19 cellular contexts compared by ENCODE assay signal in the genomic region with DNA sequence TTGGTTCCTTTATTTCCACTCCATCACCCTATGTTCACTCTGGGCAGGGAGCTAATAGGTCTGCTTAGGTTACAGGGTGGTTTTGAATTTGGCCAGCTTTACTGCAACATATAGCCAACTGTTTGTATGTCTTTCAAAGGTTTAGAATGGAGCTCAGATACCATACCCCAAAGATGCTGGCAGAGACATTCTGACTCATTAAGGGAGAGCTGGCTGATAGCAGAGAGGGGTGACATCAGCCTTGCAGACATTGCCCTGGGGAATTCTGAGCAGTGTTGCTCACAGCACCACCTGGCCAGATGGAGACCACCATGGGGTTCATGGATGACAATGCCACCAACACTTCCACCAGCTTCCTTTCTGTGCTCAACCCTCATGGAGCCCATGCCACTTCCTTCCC. TPM values are rescaled to one million over a fixed set of nuclear protein-coding genes. Genes with fewer than 3 reads are reported as not detected.
DNase-seq lines count a peak whose midpoint lies in the region; ATAC-seq, FAIRE-seq and TF ChIP-seq lines count a peak whose summit lies in the region.
"Had no signal": no experiment of that assay in that cellular context is flagged by ENCODE, and none has a peak within 500 bp of the region (broad histone marks: within the 10 kb centered on the region; RNA-seq: fewer than 3 reads in every experiment).

No MANE protein-coding gene starts in this region.

- SMC1A ChIA-PET in GM12878 (lab: Charles Lee; ENCODE audit: uncharacterized antibody, unreplicated experiment): no interaction called here

- peaks cover 7 to 10% of the 10 kb centered on the region in 2 donors for H3K36me3 Mint-ChIP-seq in activated T-cell treated with anti-CD3 and anti-CD28 coated beads, Interleukin-2, amount 50 U/mL, for 72 hours (ENCODE audit: insufficient read depth in 2 of 2)
- no peaks in the 10 kb centered on the region for H3K36me3 Mint-ChIP-seq in activated T-cell treated with anti-CD3 and anti-CD28 coated beads, Interleukin-2, amount 50 U/mL, for 24 hours (ENCODE audit: low read depth)
- H3K36me3 Mint-ChIP-seq in stimulated activated naive CD8-positive, alpha-beta T cell treated with anti-CD3 and anti-CD28 coated beads, Interleukin-15, Interleukin-2, amounts not matched to agents 100 ng/mL and 50 ng/mL, for 24 hours (ENCODE audit: low read depth): peaks cover 4% of the 10 kb centered on the region
- H3K36me3 Mint-ChIP-seq in Calu3 (ENCODE audit: insufficient read depth, unreplicated experiment): no peaks in the 10 kb centered on the region

- intact Hi-C loops in GM12878 (cut with micrococcal nuclease; ENCODE audit: unreplicated experiment): no loop called here
- intact Hi-C loops in Calu3 (cut with micrococcal nuclease; ENCODE audit: unreplicated experiment): no loop called here

- H3K9me3 ChIP-seq in GM12878 (replicated peaks; ENCODE audit: control insufficient read depth, insufficient read depth, low read length): no peaks in the 10 kb centered on the region; the same call in 1 of the 3 replicates

- H3K27ac ChIP-seq in GM12878 (ENCODE audit: control insufficient read depth, insufficient read depth): no peak overlapping the region
- H3K27ac ChIP-seq: cardiac muscle cell, parathyroid adenoma, VCaP had no signal

- peak; percentile 38 for FAIRE-seq in GM12878 (lab: Jason Lieb, UNC)
- FAIRE-seq: GM18507 had no signal

- no peak overlapping the region for H3K9ac ChIP-seq in GM12878 (ENCODE audit: control insufficient read depth, insufficient read depth, low read length)
- H3K9ac ChIP-seq: parathyroid adenoma had no signal

- peak; percentile 26 to 49 for DNase-seq in activated T-cell treated with anti-CD3 and anti-CD28 coated beads, Interleukin-2, amount 50 U/mL, for 72 hours
- DNase-seq in activated T-cell treated with anti-CD3 and anti-CD28 coated beads, Interleukin-2, amount 50 U/mL, for 24 hours: no peak
- DNase-seq in GM12878 (ENCODE audit: low read depth, low spot score): no peak
- no peak for DNase-seq in occipital lobe (lab: John Stamatoyannopoulos, UW)
- DNase-seq in Calu3: no peak
- DNase-seq: effector memory CD4-positive, alpha-beta T cell; NCI-H187; stimulated activated naive CD4-positive, alpha-beta T cell treated with Interleukin-2 at 50 U/mL for 16 hours had no signal

- H3K27me3 Mint-ChIP-seq in activated T-cell treated with anti-CD3 and anti-CD28 coated beads, Interleukin-2, amount 50 U/mL, for 72 hours (ENCODE audit: low read depth): peaks cover 84% of the 10 kb centered on the region
- H3K27me3 Mint-ChIP-seq in activated T-cell treated with anti-CD3 and anti-CD28 coated beads, Interleukin-2, amount 50 U/mL, for 24 hours: peaks cover 77% of the 10 kb centered on the region
- peaks cover 71% of the 10 kb centered on the region for H3K27me3 Mint-ChIP-seq in stimulated activated naive CD8-positive, alpha-beta T cell treated with anti-CD3 and anti-CD28 coated beads, Interleukin-15, Interleukin-2, amounts not matched to agents 100 ng/mL and 50 ng/mL, for 24 hours
- peaks cover 100% of the 10 kb centered on the region for H3K27me3 Mint-ChIP-seq in Calu3 (ENCODE audit: unreplicated experiment)

- no peak for TF ChIP-seq EP300 in GM12878 (IDR thresholded peaks at IDR 0.05; ENCODE audit: borderline replicate concordance in 1 of 2, control insufficient read depth in 1 of 2, low read depth in 2 of 2, low read length in 2 of 2)

- ATAC-seq in activated T-cell treated with anti-CD3 and anti-CD28 coated beads, Interleukin-2, amount 50 U/mL, for 72 hours (replicated peaks in 1 of 2): peak; percentile 85
- peak; percentile 49 for ATAC-seq in HG03442 (IDR thresholded peaks at IDR 0.05; ENCODE audit: unreplicated experiment)
- no peak for ATAC-seq in GM12878
- ATAC-seq in HG03521 (IDR thresholded peaks at IDR 0.05; ENCODE audit: unreplicated experiment): no peak

- TF ChIP-seq RAD21 in GM12878 (IDR thresholded peaks at IDR 0.05; ENCODE audit: insufficient read depth, low read depth, low read length): no peak

- peaks cover 5 to 23% of the 10 kb centered on the region in 2 experiments for H3K27me3 ChIP-seq in GM12878 (replicated peaks in 1 of 2; ENCODE audit: control insufficient read depth in 2 of 2, insufficient read depth in 2 of 2, low read length in 1 of 2)

- no peaks in the 10 kb centered on the region for H3K36me3 ChIP-seq in GM12878 (ENCODE audit: control insufficient read depth in 2 of 2, insufficient read depth in 2 of 2, low read length in 1 of 2)
- H3K36me3 ChIP-seq: cardiac muscle cell had no signal

- H4K20me1 ChIP-seq in GM12878 (ENCODE audit: control insufficient read depth, insufficient read depth): no peaks in the 10 kb centered on the region

- H3K4me1 ChIP-seq in GM12878 (ENCODE audit: control insufficient read depth, insufficient read depth, low read length): no peaks in the 10 kb centered on the region
- H3K4me1 ChIP-seq: parathyroid adenoma had no signal

- no peak overlapping the region for H3K27ac Mint-ChIP-seq in activated T-cell treated with anti-CD3 and anti-CD28 coated beads, Interleukin-2, amount 50 U/mL, for 72 hours
- H3K27ac Mint-ChIP-seq in activated T-cell treated with anti-CD3 and anti-CD28 coated beads, Interleukin-2, amount 50 U/mL, for 24 hours: no peak overlapping the region
- peak overlapping the region; percentile 33 for H3K27ac Mint-ChIP-seq in stimulated activated naive CD8-positive, alpha-beta T cell treated with anti-CD3 and anti-CD28 coated beads, Interleukin-15, Interleukin-2, amounts not matched to agents 100 ng/mL and 50 ng/mL, for 24 hours
- no peak overlapping the region for H3K27ac Mint-ChIP-seq in Calu3 (ENCODE audit: unreplicated experiment)
- H3K27ac Mint-ChIP-seq: activated naive CD8-positive, alpha-beta T cell had no signal

- BruUV-seq in GM12878 (replicated peaks; lab: Mats Ljungman, UMichigan) (no TSS peak), Calu3 (replicated peaks; lab: Mats Ljungman, UMichigan) (no TSS peak)

- no peak overlapping the region for H2AFZ ChIP-seq in GM12878 (ENCODE audit: control insufficient read depth, low read depth, low read length)
- H2AFZ ChIP-seq: parathyroid adenoma had no signal

- no peaks in the 10 kb centered on the region for H3K79me2 ChIP-seq in GM12878 (ENCODE audit: control insufficient read depth, insufficient read depth, low read length)
- H3K79me2 ChIP-seq: parathyroid adenoma had no signal

- H3K9me3 Mint-ChIP-seq in activated T-cell treated with anti-CD3 and anti-CD28 coated beads, Interleukin-2, amount 50 U/mL, for 72 hours: peaks cover 3% of the 10 kb centered on the region in 2 donors
- H3K9me3 Mint-ChIP-seq in activated T-cell treated with anti-CD3 and anti-CD28 coated beads, Interleukin-2, amount 50 U/mL, for 24 hours: peaks cover 9% of the 10 kb centered on the region
- peaks cover 8% of the 10 kb centered on the region for H3K9me3 Mint-ChIP-seq in stimulated activated naive CD8-positive, alpha-beta T cell treated with anti-CD3 and anti-CD28 coated beads, Interleukin-15, Interleukin-2, amounts not matched to agents 100 ng/mL and 50 ng/mL, for 24 hours
- H3K9me3 Mint-ChIP-seq in Calu3 (ENCODE audit: low read depth, unreplicated experiment): no peaks in the 10 kb centered on the region

- H3K4me3 Mint-ChIP-seq in activated T-cell treated with anti-CD3 and anti-CD28 coated beads, Interleukin-2, amount 50 U/mL, for 72 hours: no peak overlapping the region
- H3K4me3 Mint-ChIP-seq in activated T-cell treated with anti-CD3 and anti-CD28 coated beads, Interleukin-2, amount 50 U/mL, for 24 hours: no peak overlapping the region
- no peak overlapping the region for H3K4me3 Mint-ChIP-seq in stimulated activated naive CD8-positive, alpha-beta T cell treated with anti-CD3 and anti-CD28 coated beads, Interleukin-15, Interleukin-2, amounts not matched to agents 100 ng/mL and 50 ng/mL, for 24 hours
- H3K4me3 Mint-ChIP-seq in Calu3 (ENCODE audit: low read depth, unreplicated experiment): no peak overlapping the region
- H3K4me3 Mint-ChIP-seq: activated naive CD8-positive, alpha-beta T cell had no signal

- no peak overlapping the region for H3K4me3 ChIP-seq in GM12878
- H3K4me3 ChIP-seq: cardiac muscle cell, smooth muscle cell had no signal

- in situ Hi-C loops in GM12878 (cut with MboI): no loop called here

- H3K4me2 ChIP-seq in GM12878 (ENCODE audit: control insufficient read depth, insufficient read depth): no peak overlapping the region
- H3K4me2 ChIP-seq: smooth muscle cell had no signal

- RAD21 ChIA-PET in GM12878 (lab: Charles Lee; ENCODE audit: unreplicated experiment): no interaction called here

- CTCF ChIA-PET in GM12878 (lab: Yijun Ruan, JAX) (interaction anchor here (1.6 kb wide), 1 partner anchor 50 kb away, joined by 5 read pairs; no protein-coding TSS in a partner anchor), Calu3 (lab: Charles Lee) (interaction anchor here (2.3 kb wide), 1 partner anchor 158 kb away, joined by 10 read pairs; no protein-coding TSS in a partner anchor)

- no peak for TF ChIP-seq POLR2A in GM12878 (IDR thresholded peaks at IDR 0.05; ENCODE audit: low read depth, low read length)

- POLR2A ChIA-PET in GM12878 (lab: Charles Lee): no interaction called here

- peaks cover 30% of the 10 kb centered on the region for H3K4me1 Mint-ChIP-seq in activated T-cell treated with anti-CD3 and anti-CD28 coated beads, Interleukin-2, amount 50 U/mL, for 72 hours (ENCODE audit: low read depth)
- H3K4me1 Mint-ChIP-seq in activated T-cell treated with anti-CD3 and anti-CD28 coated beads, Interleukin-2, amount 50 U/mL, for 24 hours (ENCODE audit: low read depth): peaks cover 19% of the 10 kb centered on the region
- H3K4me1 Mint-ChIP-seq in stimulated activated naive CD8-positive, alpha-beta T cell treated with anti-CD3 and anti-CD28 coated beads, Interleukin-15, Interleukin-2, amounts not matched to agents 100 ng/mL and 50 ng/mL, for 24 hours (ENCODE audit: low read depth): peaks cover 25% of the 10 kb centered on the region
- no peaks in the 10 kb centered on the region for H3K4me1 Mint-ChIP-seq in Calu3 (ENCODE audit: low read depth, unreplicated experiment)

- TF ChIP-seq CTCF in GM12878 (IDR thresholded peaks at IDR 0.05 in 2 of 3, conservative IDR thresholded peaks at IDR 0.05 in 1 of 3; ENCODE audit: control insufficient read depth in 2 of 3, extremely low read depth in 1 of 3, insufficient read depth in 1 of 3, low read depth in 3 of 3, low read length in 3 of 3) (no peak), Calu3 (IDR thresholded peaks at IDR 0.05; ENCODE audit: unreplicated experiment) (no peak)

RNA-seq across cellular contexts. Expression of gene PROKR1, which starts 2.1 kb away (rescaled TPM):
- not detected for total RNA-seq in activated T-cell treated with anti-CD3 and anti-CD28 coated beads, Interleukin-2, amount 50 U/mL, for 72 hours
- not detected in 2 replicates for total RNA-seq in GM12878 (2013; cell fraction: nucleolus; rRNA removed)
- total RNA-seq in GM12878 (2014; rRNA removed): not detected in 2 replicates
- total RNA-seq in GM12878 (2014; rRNA removed; fragmentation: Illumina TruSeq; extraction: Trizol): not detected in 2 replicates
- not detected in 2 replicates for total RNA-seq in GM12878 (2021)
- not detected for polyA plus RNA-seq in GM12878 (2011; ENCODE audit: low read depth)
- polyA plus RNA-seq in GM12878 (2011; rRNA removed): 0.01 TPM in 1 of 2 replicates, not detected in the other
- not detected in 2 replicates for polyA plus RNA-seq in GM12878 (2011; cell fraction: cytosol; rRNA removed)
- 0.03 TPM in 1 of 2 replicates, not detected in the other for polyA plus RNA-seq in GM12878 (2011; cell fraction: nucleus; rRNA removed)
- not detected in 2 replicates for polyA plus RNA-seq in GM12878 (2012)
- 0.01 TPM in 1 of 2 replicates, not detected in the other for polyA plus RNA-seq in GM12878 (2014; fragmentation: Illumina TruSeq; extraction: Trizol)
- polyA plus RNA-seq in GM12878 (2014; fragmentation: Nextera tagmentation; extraction: Ambion mirVana): under 1 TPM in 1 of 2 experiments, not detected in 1; 0.02 TPM
- polyA plus RNA-seq in GM12878 (2014; rRNA removed): not detected in 2 replicates
- polyA plus RNA-seq in GM12878 (2016; fragmentation: Nextera tagmentation; extraction: Ambion mirVana): not detected
- polyA minus RNA-seq in GM12878 (2011; rRNA and poly(A)+ RNA removed): not detected in 2 replicates
- polyA minus RNA-seq in GM12878 (2011; cell fraction: cytosol; rRNA and poly(A)+ RNA removed): not detected in 2 replicates
- not detected in 2 replicates for polyA minus RNA-seq in GM12878 (2011; cell fraction: nucleus; rRNA and poly(A)+ RNA removed)
- total RNA-seq in occipital lobe: 2.0 TPM
- not detected in 2 replicates for total RNA-seq in Calu3 (2022)
- total RNA-seq: fibroblast of villous mesenchyme, smooth muscle cell, ureter had no signal
- polyA plus RNA-seq: cardiac muscle cell, smooth muscle cell had no signal

Comparison
In these comparisons a context has a peak if more than half of its experiments do, and no peak if none do; other contexts are left out.
1. DNase-seq: peak in activated T-cell treated with anti-CD3 and anti-CD28 coated beads, Interleukin-2, amount 50 U/mL, for 72 hours (2 of 2); none in activated T-cell treated with anti-CD3 and anti-CD28 coated beads, Interleukin-2, amount 50 U/mL, for 24 hours (single experiment), GM12878 (single experiment), occipital lobe (single experiment) and Calu3 (single experiment).
2. ATAC-seq: peak in activated T-cell treated with anti-CD3 and anti-CD28 coated beads, Interleukin-2, amount 50 U/mL, for 72 hours (2 of 2) and HG03442 (single experiment); none in GM12878 (single experiment) and HG03521 (single experiment).